ENCODE assay signal across 8 cellular contexts in the genomic region with DNA sequence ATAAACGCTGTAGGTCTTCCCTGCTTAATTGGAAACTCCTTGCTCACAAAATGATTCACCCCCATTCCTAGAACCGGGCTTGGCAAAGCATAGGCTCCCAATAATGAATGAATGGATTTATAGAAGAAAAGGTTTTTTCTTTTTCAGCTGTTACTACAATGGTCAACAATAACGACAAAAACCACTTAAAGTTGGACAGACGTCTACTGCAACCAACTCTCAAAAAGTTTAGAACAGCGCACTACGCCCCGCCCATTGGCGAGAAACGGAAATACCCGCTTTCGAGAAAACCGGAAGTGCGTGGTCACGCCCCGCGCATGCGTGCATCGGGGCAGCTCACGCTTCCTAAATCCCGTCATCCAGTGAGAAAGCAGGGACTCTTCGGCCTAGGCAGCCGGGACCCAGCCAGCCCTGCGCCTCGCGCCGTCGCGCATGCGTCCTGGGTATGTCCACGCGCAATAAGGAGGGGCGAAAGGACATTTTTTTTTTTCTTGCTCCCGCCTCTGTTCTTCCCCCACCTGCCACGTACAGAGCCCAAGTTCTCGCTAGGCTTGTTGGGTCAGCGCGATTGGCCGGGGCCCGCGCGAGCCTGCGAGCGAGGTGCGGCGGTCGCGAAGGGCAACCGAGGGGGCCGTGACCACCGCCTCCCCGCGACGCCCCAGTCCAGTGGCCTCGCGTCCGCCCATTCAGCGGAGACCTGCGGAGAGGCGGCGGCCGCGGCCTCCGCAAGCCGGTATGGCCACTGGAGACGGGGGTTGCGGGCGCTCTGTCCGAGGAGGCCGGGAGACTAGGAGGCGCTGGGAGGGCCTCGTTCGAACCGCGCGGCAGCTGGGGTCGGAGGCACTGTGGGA. TPM values are rescaled to one million over a fixed set of nuclear protein-coding genes. Genes with fewer than 3 reads are reported as not detected.
DNase-seq lines count a peak whose midpoint lies in the region; ATAC-seq, FAIRE-seq and TF ChIP-seq lines count a peak whose summit lies in the region.

A gene (plus strand): TSS at position 506 of the 851 bp plus-strand sequence. CDS start 4,192 bp downstream, outside the sequence.

- peaks cover 14% of the 10 kb centered on the region for H3K4me1 ChIP-seq in OCI-LY7 (ENCODE audit: insufficient read depth, low read length, poor library complexity, severe bottlenecking)

- peak within 1 kb of the TSS; percentile 99 for H2AFZ ChIP-seq in OCI-LY7 (ENCODE audit: low read length)

- peaks cover 14% of the 10 kb centered on the region for H3K4me1 Mint-ChIP-seq in endothelial cell (ENCODE audit: unreplicated experiment)
- H3K4me1 Mint-ChIP-seq in mesothelial cell of epicardium = peaks cover 33% of the 10 kb centered on the region

- ATAC-seq in GM21526 (IDR thresholded peaks at IDR 0.05; ENCODE audit: low FRiP score, unreplicated experiment) = peak; percentile 92

- H3K4me3 ChIP-seq in OCI-LY7 (ENCODE audit: low read depth, low read length, poor library complexity, severe bottlenecking) = peak within 1 kb of the TSS; percentile 91

- POLR2A ChIA-PET in OCI-LY7 (lab: Charles Lee) = interaction anchor here (0.7 to 1.3 kb wide), 5 partner anchors 10 to 856 kb away, joined by 3 to 5 read pairs (median 3); no protein-coding TSS in a partner anchor

- no peaks in the 10 kb centered on the region for H3K9me2 ChIP-seq in OCI-LY7 (ENCODE audit: insufficient read depth, low read length)

- H3K79me2 ChIP-seq in OCI-LY7 (ENCODE audit: insufficient read depth, low read depth, low read length) = peaks cover 43% of the 10 kb centered on the region

- H3K27ac Mint-ChIP-seq in endothelial cell (ENCODE audit: unreplicated experiment) (peak within 1 kb of the TSS; percentile 79), mesothelial cell of epicardium (peak within 1 kb of the TSS; percentile 95)

- H3K9me3 ChIP-seq in OCI-LY7 (ENCODE audit: low read length) = no peaks in the 10 kb centered on the region; the same call in 1 of the 2 replicates

- H3K27me3 Mint-ChIP-seq in endothelial cell (ENCODE audit: unreplicated experiment) (peaks cover 14% of the 10 kb centered on the region), mesothelial cell of epicardium (ENCODE audit: low read depth) (peaks cover 24% of the 10 kb centered on the region)

- H3K27ac ChIP-seq in OCI-LY7 (ENCODE audit: low read depth, low read length, poor library complexity, severe bottlenecking) = peak within 1 kb of the TSS; percentile 60

- CTCF ChIA-PET in OCI-LY7 (lab: Charles Lee; ENCODE audit: unreplicated experiment) = no interaction called here

- peak within 1 kb of the TSS; percentile 92 for H3K4me2 ChIP-seq in OCI-LY7 (ENCODE audit: low read length)

- FAIRE-seq in D721Med (lab: Jason Lieb, UNC) = no peak

- intact Hi-C loops in OCI-LY7 (cut with micrococcal nuclease; ENCODE audit: unreplicated experiment) = loop anchor here (10.0 kb wide), 1 partner anchor 374 kb away; a partner anchor contains a TSS

- H3K9me3 Mint-ChIP-seq in endothelial cell (ENCODE audit: unreplicated experiment) = peaks cover 5% of the 10 kb centered on the region
- peaks cover 6% of the 10 kb centered on the region for H3K9me3 Mint-ChIP-seq in mesothelial cell of epicardium

- peak; percentile 62 for DNase-seq in D721Med (ENCODE audit: insufficient read length, low spot score)
- DNase-seq in HuH-7.5 (ENCODE audit: low spot score) = peak; percentile 97
- peak; percentile 98 for DNase-seq in OCI-LY7 (ENCODE audit: low spot score)
- peak; percentile 95 for DNase-seq in activated T-cell treated with anti-CD3 and anti-CD28 coated beads for 1 hour (ENCODE audit: low read depth)
- DNase-seq in endothelial cell (ENCODE audit: low spot score) = peak; percentile 97
- peak; percentile 94 to 98 for DNase-seq in mesothelial cell of epicardium (ENCODE audit: low spot score in 2 of 2, unreplicated experiment in 2 of 2)
- DNase-seq in stimulated activated CD8-positive, alpha-beta memory T cell treated with anti-CD3 and anti-CD28 coated beads, Interleukin-15, amount 100 ng/mL, for 48 hours (ENCODE audit: low read depth in 2 of 2) = peak; percentile 95 to 96

- peaks cover 13% of the 10 kb centered on the region; the same call in 1 of the 2 replicates for H4K20me1 ChIP-seq in OCI-LY7 (ENCODE audit: insufficient read depth, low read length)

- no TSS peak for BruUV-seq in OCI-LY7 (replicated peaks; lab: Mats Ljungman, UMichigan)

- peaks cover 26% of the 10 kb centered on the region for H3K36me3 ChIP-seq in OCI-LY7 (ENCODE audit: insufficient read depth, low read length)

- H3K4me3 Mint-ChIP-seq in endothelial cell (ENCODE audit: unreplicated experiment) (peak within 1 kb of the TSS; percentile 91), mesothelial cell of epicardium (peak within 1 kb of the TSS; percentile 90)

- TF ChIP-seq CTCF in D721Med (IDR thresholded peaks at IDR 0.05; ENCODE audit: insufficient read depth, missing control alignments) (no peak), OCI-LY7 (conservative IDR thresholded peaks at IDR 0.05; ENCODE audit: low read length) (no peak), endothelial cell (IDR thresholded peaks at IDR 0.05; ENCODE audit: unreplicated experiment) (no peak), mesothelial cell of epicardium (IDR thresholded peaks at IDR 0.05; ENCODE audit: unreplicated experiment) (no peak)

- H3K36me3 Mint-ChIP-seq in endothelial cell (ENCODE audit: low read depth, unreplicated experiment) (peaks cover 16% of the 10 kb centered on the region), mesothelial cell of epicardium (peaks cover 12% of the 10 kb centered on the region)

RNA-seq across cellular contexts. Expression of the gene that starts here (rescaled TPM):
- 28.1 and 29.4 TPM in 2 replicates for total RNA-seq in OCI-LY7 (2014; rRNA removed; shearing (Covaris generic))
- total RNA-seq in OCI-LY7 (2022) (55.7 and 61.1 TPM in 2 replicates), endothelial cell (ENCODE audit: unreplicated experiment) (74.7 TPM), mesothelial cell of epicardium (109 to 116 TPM (median 111 TPM) in 3 replicates)

Comparison
In these comparisons a context has a peak if more than half of its experiments do, and no peak if none do; other contexts are left out.
1. Peak in every context shown above with its lines: DNase-seq, ATAC-seq, H3K4me3 ChIP-seq and H3K27ac ChIP-seq.